In genomic region chr19:14584372-14584771, GRCh38 we compare ENCODE assay signal across 6 cellular contexts. TPM values are rescaled to one million over a fixed set of nuclear protein-coding genes. Genes with fewer than 3 reads are reported as not detected.
"Had no signal": no experiment of that assay in that cellular context is flagged by ENCODE, and none has a peak within 500 bp of the region (broad histone marks: within the 10 kb centered on the region; RNA-seq: fewer than 3 reads in every experiment).

No MANE protein-coding gene starts in this region.

RNA-seq across cellular contexts. Expression of gene CLEC17A, which starts 1.5 kb away (rescaled TPM):
- total RNA-seq: activated CD4-positive, alpha-beta T cell treated with anti-CD3 and anti-CD28 coated beads, Interleukin-2, amount 10 ng/mL, durations not matched to agents 24 days and 14 days; cerebellum; PC-9; Right ventricle myocardium inferior; T-helper 2 cell treated with Interferon-gamma antibody and Interleukin-4, amounts not matched to agents 100 ng/mL and 5 ng/mL, for 36 hours had no signal
- polyA plus RNA-seq: aorta had no signal
